26 cellular contexts compared by ENCODE assay signal in genomic region chr5:144972317-144972716, GRCh38.
DNase-seq lines count a peak whose midpoint lies in the region; ATAC-seq, FAIRE-seq and TF ChIP-seq lines count a peak whose summit lies in the region.
"Had no signal": no experiment of that assay in that cellular context is flagged by ENCODE, and none has a peak within 500 bp of the region (broad histone marks: within the 10 kb centered on the region; RNA-seq: fewer than 3 reads in every experiment).

No MANE protein-coding gene starts in this region.

- no peaks in the 10 kb centered on the region for H4K20me1 ChIP-seq in IMR-90 (ENCODE audit: insufficient read depth, low read length)

- in situ Hi-C loops in IMR-90 (cut with MboI; ENCODE audit: low sequenced_read_pairs) (no loop called here), brain microvascular endothelial cell (cut with HindIII; ENCODE audit: low pct_ligation_motif_present, low sequenced_read_pairs) (no loop called here)

- H3K36me3 ChIP-seq in IMR-90 (ENCODE audit: control insufficient read depth, insufficient read depth, low read length) = no peaks in the 10 kb centered on the region
- no peaks in the 10 kb centered on the region for H3K36me3 ChIP-seq in brain microvascular endothelial cell (replicated peaks)
- no peaks in the 10 kb centered on the region for H3K36me3 ChIP-seq in prostate gland
- H3K36me3 ChIP-seq: MG63, Peyer's patch had no signal

- no peak overlapping the region for H3K18ac ChIP-seq in IMR-90 (ENCODE audit: low read depth, low read length)

- H3K9ac ChIP-seq in IMR-90 (ENCODE audit: low read depth, low read length) = no peak overlapping the region
- H3K9ac ChIP-seq: GM23248 had no signal

- no peak overlapping the region for H3K4ac ChIP-seq in IMR-90 (ENCODE audit: low read depth, low read length)

- DNase-seq in IMR-90 (no peak), brain microvascular endothelial cell (peak; percentile 0), kidney glomerular epithelial cell (lab: John Stamatoyannopoulos, UW) (peak; percentile 66), skeletal muscle cell (ENCODE audit: low read depth) (peak; percentile 4), GM12891 (ENCODE audit: insufficient read length, low spot score) (no peak), DMS53 treated with DMSO at 0.1 percent for 48 hours (lab: John Stamatoyannopoulos, UW; ENCODE audit: unreplicated experiment) (no peak), prostate gland (ENCODE audit: low spot score) (no peak)
- DNase-seq: C1 segment of cervical spinal cord; Caco-2; CD8-positive, alpha-beta T cell; DMS 273 treated with DMSO at 0.1 percent for 48 hours; DMS79 treated with DMSO at 0.1 percent for 48 hours; GM23248; H9; KBM-7; MG63; NCI-H1105 treated with DMSO at 0.1 percent for 48 hours; NCI-H146; NCI-H2029; NCI-H2227 treated with DMSO at 0.1 percent for 48 hours; NCI-H526 treated with DMSO at 0.1 percent for 48 hours; OCI-M1; Peyer's patch; SHP77 treated with DMSO at 0.1 percent for 48 hours had no signal

- no peak overlapping the region for H3K27ac ChIP-seq in IMR-90 (ENCODE audit: insufficient read depth, low read length)
- H3K27ac ChIP-seq in brain microvascular endothelial cell = no peak overlapping the region
- no peak overlapping the region for H3K27ac ChIP-seq in prostate gland
- H3K27ac ChIP-seq: GM23248, Peyer's patch had no signal

- no peak overlapping the region for H2BK15ac ChIP-seq in IMR-90 (ENCODE audit: low read depth, low read length)

- no peak overlapping the region for H3K56ac ChIP-seq in IMR-90 (ENCODE audit: extremely low read depth, insufficient read depth, low read length)

- no peak overlapping the region for H2AK9ac ChIP-seq in IMR-90 (replicated peaks; ENCODE audit: low read depth, low read length, poor library complexity)

- no peak overlapping the region for H4K91ac ChIP-seq in IMR-90 (ENCODE audit: insufficient read depth, low read depth, low read length)

- TF ChIP-seq RAD21 in IMR-90 (IDR thresholded peaks at IDR 0.05; ENCODE audit: low read length) = no peak

- no TSS peak for BruUV-seq in IMR-90 (replicated peaks; lab: Mats Ljungman, UMichigan)

- H2AK5ac ChIP-seq in IMR-90 (ENCODE audit: low read depth, low read length) = no peak overlapping the region

- FAIRE-seq in GM12891 (lab: Jason Lieb, UNC) = no peak
- FAIRE-seq: HTR-8/SVneo had no signal

- no CpG with 5 or more reads among the region's 3 CpGs for WGBS in IMR-90 (ENCODE audit: extremely low coverage in 2 of 2, insufficient read length in 1 of 2), 2 experiments
- WGBS in prostate gland = 87% methylated on average over 3 of the region's 3 CpGs

- H3K27me3 ChIP-seq in IMR-90 (ENCODE audit: control insufficient read depth, insufficient read depth, low read length) = no peaks in the 10 kb centered on the region
- no peaks in the 10 kb centered on the region for H3K27me3 ChIP-seq in brain microvascular endothelial cell (replicated peaks)
- H3K27me3 ChIP-seq in prostate gland (replicated peaks; ENCODE audit: insufficient read depth) = no peaks in the 10 kb centered on the region
- H3K27me3 ChIP-seq: MG63, Peyer's patch had no signal

- no peaks in the 10 kb centered on the region for H3K4me1 ChIP-seq in IMR-90 (ENCODE audit: control insufficient read depth, insufficient read depth, low read length)
- no peaks in the 10 kb centered on the region for H3K4me1 ChIP-seq in prostate gland (replicated peaks)
- H3K4me1 ChIP-seq: Caco-2, Peyer's patch had no signal

- H2BK120ac ChIP-seq in IMR-90 (ENCODE audit: low read depth, low read length) = no peak overlapping the region

- intact Hi-C loops in IMR-90 (cut with micrococcal nuclease) = no loop called here
- intact Hi-C loops in prostate gland (cut with DNase I) = no loop called here

- no peak overlapping the region for H4K5ac ChIP-seq in IMR-90 (ENCODE audit: low read depth, low read length)

- H2BK5ac ChIP-seq in IMR-90 (ENCODE audit: low read depth, low read length, poor library complexity, severe bottlenecking) = no peak overlapping the region

- no peaks in the 10 kb centered on the region for H3K79me1 ChIP-seq in IMR-90 (ENCODE audit: low read depth in 1 of 2, low read length in 2 of 2)

- TF ChIP-seq CTCF in IMR-90 (conservative IDR thresholded peaks at IDR 0.05; ENCODE audit: low read depth, low read length) = no peak
- TF ChIP-seq CTCF in brain microvascular endothelial cell (IDR thresholded peaks at IDR 0.05; ENCODE audit: low read depth, low read length, missing control alignments) = no peak
- TF ChIP-seq CTCF in prostate gland (IDR thresholded peaks at IDR 0.05) = no peak

- H2AFZ ChIP-seq in IMR-90 (replicated peaks; ENCODE audit: low read length, poor library complexity) = no peak overlapping the region
- H2AFZ ChIP-seq: GM23248 had no signal

- no peak overlapping the region for H3K23ac ChIP-seq in IMR-90 (ENCODE audit: low read depth, low read length)

- CTCF ChIA-PET in IMR-90 (lab: Yijun Ruan, JAX) = no interaction called here

- POLR2A ChIA-PET in IMR-90 (lab: Charles Lee; ENCODE audit: unreplicated experiment) = no interaction called here

- TF ChIP-seq POLR2A in IMR-90 (IDR thresholded peaks at IDR 0.05; ENCODE audit: low read depth, low read length) (no peak), GM12891 (IDR thresholded peaks at IDR 0.05; ENCODE audit: low read depth, low read length) (no peak), prostate gland (IDR thresholded peaks at IDR 0.05) (no peak)

- H3K9me3 ChIP-seq in IMR-90 (ENCODE audit: control insufficient read depth, insufficient read depth, low read length) = no peaks in the 10 kb centered on the region
- no peaks in the 10 kb centered on the region for H3K9me3 ChIP-seq in prostate gland
- H3K9me3 ChIP-seq: Caco-2, Peyer's patch had no signal

- ATAC-seq in IMR-90 (ENCODE audit: low read depth) (0 out of 2 replicates have a peak, but pooled peaks have one; percentile 21), HG02938 (IDR thresholded peaks at IDR 0.05; ENCODE audit: unreplicated experiment) (no peak)
- ATAC-seq: CD8-positive, alpha-beta T cell had no signal

- no peak overlapping the region for H4K8ac ChIP-seq in IMR-90 (ENCODE audit: low read depth in 2 of 2, low read length in 2 of 2)

- no peak overlapping the region for H3K14ac ChIP-seq in IMR-90 (replicated peaks; ENCODE audit: low read depth, low read length)

- no peaks in the 10 kb centered on the region for H3K9me1 ChIP-seq in IMR-90 (ENCODE audit: insufficient read depth, low read length)

- no peak overlapping the region for H3K4me2 ChIP-seq in IMR-90 (ENCODE audit: low read depth, low read length)

- dilution Hi-C loops in IMR-90 (cut with HindIII; ENCODE audit: low sequenced_read_pairs, unreplicated experiment) = no loop called here

- H3K4me3 ChIP-seq in IMR-90 (ENCODE audit: insufficient read depth, low read depth, low read length) (no peak overlapping the region), brain microvascular endothelial cell (ENCODE audit: low read depth, low read length) (no peak overlapping the region), skeletal muscle cell (ENCODE audit: low read depth, low read length) (no peak overlapping the region), prostate gland (no peak overlapping the region)
- H3K4me3 ChIP-seq: GM23248, MG63, Peyer's patch had no signal

- H2BK20ac ChIP-seq in IMR-90 (ENCODE audit: low read depth, low read length) = no peak overlapping the region

TF ChIP-seq in IMR-90, 13 proteins besides CTCF, POLR2A, EP300 and RAD21:
- no peak for TF ChIP-seq MAZ (IDR thresholded peaks at IDR 0.05; ENCODE audit: borderline replicate concordance, low read depth, low read length)
- no peak for TF ChIP-seq ELK1 (IDR thresholded peaks at IDR 0.05; ENCODE audit: borderline replicate concordance, low read depth, low read length)
- TF ChIP-seq MAFK (IDR thresholded peaks at IDR 0.05; ENCODE audit: low read depth, low read length) = no peak
- no peak for TF ChIP-seq MXI1 (IDR thresholded peaks at IDR 0.05; ENCODE audit: borderline replicate concordance, low read depth, low read length)
- TF ChIP-seq CEBPB (IDR thresholded peaks at IDR 0.05; ENCODE audit: low read depth, low read length) = no peak
- no peak for TF ChIP-seq RCOR1 (IDR thresholded peaks at IDR 0.05; ENCODE audit: insufficient replicate concordance, low read length)
- no peak for TF ChIP-seq RFX5 (IDR thresholded peaks at IDR 0.05; ENCODE audit: low read depth, low read length)
- no peak for TF ChIP-seq SMC3 (IDR thresholded peaks at IDR 0.05; ENCODE audit: low read depth, low read length)

TF ChIP-seq in GM12891, 5 proteins besides CTCF, POLR2A, EP300 and RAD21:
- TF ChIP-seq POU2F2 (IDR thresholded peaks at IDR 0.05; ENCODE audit: low read depth, low read length) (no peak), SPI1 (IDR thresholded peaks at IDR 0.05; ENCODE audit: low read depth, low read length) (no peak), POLR2AphosphoS5 (IDR thresholded peaks at IDR 0.05; ENCODE audit: low read depth, low read length) (no peak), TAF1 (IDR thresholded peaks at IDR 0.05; ENCODE audit: low read depth, low read length) (no peak)

Comparison
In these comparisons a context has a peak if more than half of its experiments do, and no peak if none do; other contexts are left out.
1. DNase-seq: peak in brain microvascular endothelial cell (single experiment), kidney glomerular epithelial cell (single experiment) and skeletal muscle cell (single experiment); none in IMR-90 (single experiment), GM12891 (single experiment), DMS53 treated with DMSO at 0.1 percent for 48 hours (single experiment) and prostate gland (single experiment).